8 cellular contexts compared by ENCODE assay signal in the genomic region with DNA sequence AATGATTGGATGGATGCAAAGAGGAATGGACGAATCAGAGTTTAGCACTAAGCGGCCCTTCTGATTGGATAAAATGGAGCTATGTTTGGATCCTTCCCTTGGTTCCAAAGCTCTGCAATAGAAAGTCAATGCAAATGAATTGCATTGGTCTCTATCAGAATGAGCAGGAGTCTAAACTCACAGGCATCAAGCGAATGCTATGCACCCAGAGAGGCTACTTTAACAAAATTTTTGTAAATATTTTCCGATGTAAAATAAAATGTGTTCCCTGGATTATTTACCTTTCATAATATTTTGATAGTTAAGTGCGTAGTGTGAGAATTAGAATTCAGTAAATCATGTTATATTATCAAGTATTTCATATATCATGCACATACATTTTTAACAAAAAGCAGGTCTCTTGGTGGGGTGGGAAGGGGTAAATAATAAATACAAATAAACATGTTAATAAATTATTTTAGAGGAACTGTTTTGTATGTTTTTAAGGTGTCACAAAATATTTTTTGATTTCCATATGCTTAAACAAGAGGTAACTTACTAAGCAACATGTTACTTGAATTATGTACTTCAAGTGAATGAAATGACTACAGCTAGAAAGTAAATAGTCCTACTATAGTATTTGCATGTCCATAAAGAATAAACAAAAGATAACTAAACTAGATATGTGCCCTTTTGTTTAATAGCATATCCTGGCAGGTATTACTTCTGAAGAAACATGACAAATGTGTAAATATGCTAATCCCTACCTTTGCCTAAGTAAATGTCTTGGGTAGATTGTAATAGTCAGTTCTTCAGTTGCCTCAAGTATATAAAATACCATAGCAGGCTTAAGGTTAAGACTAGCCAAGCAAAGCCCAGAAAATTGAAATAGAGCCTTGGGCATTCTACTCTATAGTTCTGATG. TPM values are rescaled to one million over a fixed set of nuclear protein-coding genes. Genes with fewer than 3 reads are reported as not detected.
A peak's percentile ranks its signal among the peaks of the same experiment; 100 is the strongest.
DNase-seq lines count a peak whose midpoint lies in the region; ATAC-seq, FAIRE-seq and TF ChIP-seq lines count a peak whose summit lies in the region.

No MANE protein-coding gene starts in this region.

- peak overlapping the region; percentile 53 for H3K4me2 ChIP-seq in DND-41 (ENCODE audit: insufficient read depth, low read length)
- peak overlapping the region; percentile 67 for H3K4me2 ChIP-seq in PC-9
- no peak overlapping the region for H3K4me2 ChIP-seq in H1 (ENCODE audit: insufficient read depth in 1 of 2, low read depth in 2 of 2, low read length in 2 of 2)
- H3K4me2 ChIP-seq in parathyroid adenoma (ENCODE audit: low read length): no peak overlapping the region

- H3K79me2 ChIP-seq in DND-41 (ENCODE audit: insufficient read depth, low read length) (peaks cover 40% of the 10 kb centered on the region), PC-9 (ENCODE audit: low read depth) (peaks cover 34% of the 10 kb centered on the region), H1 (ENCODE audit: control insufficient read depth in 1 of 2, insufficient read depth in 2 of 2, low read length in 2 of 2) (peaks cover 5 to 31% of the 10 kb centered on the region in 2 experiments; a peak in 3 of 4 replicates), parathyroid adenoma (peaks cover 19% of the 10 kb centered on the region)

- peaks cover under 1% of the 10 kb centered on the region; the same call in 1 of the 2 replicates for H3K23me2 ChIP-seq in H1 (ENCODE audit: low read depth, low read length)

- BruUV-seq in PC-9 (replicated peaks; lab: Mats Ljungman, UMichigan): no TSS peak

- H2BK20ac ChIP-seq in H1 (ENCODE audit: low read length): no peak overlapping the region

- no peaks in the 10 kb centered on the region for H3K79me1 ChIP-seq in H1 (ENCODE audit: low read depth, low read length)

- H3K36me3 ChIP-seq in DND-41 (ENCODE audit: insufficient read depth, low read length) (peaks cover 38% of the 10 kb centered on the region), PC-9 (ENCODE audit: low read depth) (peaks cover 26% of the 10 kb centered on the region), H1 (ENCODE audit: control insufficient read depth in 2 of 4, insufficient read depth in 4 of 4, low read length in 3 of 4) (peaks cover 0 to 29% (median 14%) of the 10 kb centered on the region in 4 experiments; a peak in 5 of 8 replicates), parathyroid adenoma (ENCODE audit: control insufficient read depth, insufficient read depth, low read length) (no peaks in the 10 kb centered on the region)

- peak overlapping the region in 1 of 2 experiments; percentile 22; a peak in 1 of 4 replicates for H3K4me3 ChIP-seq in DND-41 (ENCODE audit: low read depth in 1 of 2, low read length in 2 of 2)
- H3K4me3 ChIP-seq in PC-9: peak overlapping the region; percentile 34; the same call in 1 of the 2 replicates
- H3K4me3 ChIP-seq in H1 (ENCODE audit: extremely low read depth in 1 of 4, insufficient read depth in 2 of 4, low read depth in 3 of 4, low read length in 4 of 4): peak overlapping the region in 1 of 4 experiments; percentile 11; a peak in 2 of 8 replicates
- H3K4me3 ChIP-seq in parathyroid adenoma (ENCODE audit: low read depth, low read length): peak overlapping the region; percentile 99

- no peak overlapping the region for H2AK5ac ChIP-seq in H1 (ENCODE audit: low read depth, low read length)

- H2BK5ac ChIP-seq in H1 (ENCODE audit: low read depth, low read length): no peak overlapping the region

- no peak overlapping the region for H2BK12ac ChIP-seq in H1 (ENCODE audit: low read depth, low read length)

- H3K56ac ChIP-seq in H1 (replicated peaks; ENCODE audit: insufficient read length, low read depth, low read length): no peak overlapping the region

- no peak overlapping the region for H3K14ac ChIP-seq in H1 (ENCODE audit: insufficient read length)

- H3K9me3 ChIP-seq in DND-41 (ENCODE audit: insufficient read depth, low read length, severe bottlenecking): no peaks in the 10 kb centered on the region
- H3K9me3 ChIP-seq in PC-9 (ENCODE audit: insufficient read depth, low read depth): no peaks in the 10 kb centered on the region
- H3K9me3 ChIP-seq in H1 (ENCODE audit: insufficient read depth in 2 of 2, low read depth in 1 of 2, low read length in 1 of 2): no peaks in the 10 kb centered on the region
- no peaks in the 10 kb centered on the region for H3K9me3 ChIP-seq in parathyroid adenoma (ENCODE audit: control insufficient read depth, low read length)

- H3K4ac ChIP-seq in H1 (replicated peaks; ENCODE audit: insufficient read length, low read depth, low read length): no peak overlapping the region

- TF ChIP-seq POLR2A in H1 (IDR thresholded peaks at IDR 0.05; ENCODE audit: control extremely low read depth in 1 of 2, low read depth in 2 of 2, low read length in 2 of 2): no peak

- H3K18ac ChIP-seq in H1 (ENCODE audit: extremely low read depth, low read length): no peak overlapping the region

- H3K23ac ChIP-seq in H1 (ENCODE audit: insufficient read length): no peak overlapping the region

- peaks cover 61% of the 10 kb centered on the region for H3F3A ChIP-seq in PC-9 (ENCODE audit: insufficient read depth, low read depth)

- H3K4me1 ChIP-seq in DND-41 (ENCODE audit: insufficient read depth, low read length) (peaks cover 48% of the 10 kb centered on the region), PC-9 (replicated peaks; ENCODE audit: insufficient read depth) (peaks cover 62% of the 10 kb centered on the region), H1 (replicated peaks in 1 of 4; ENCODE audit: control insufficient read depth in 3 of 4, insufficient read depth in 4 of 4, low read length in 3 of 4) (peaks cover 0 to 10% (median 7%) of the 10 kb centered on the region in 4 experiments; a peak in 6 of 7 replicates), parathyroid adenoma (peaks cover 26% of the 10 kb centered on the region)

- no peak overlapping the region for H2BK15ac ChIP-seq in H1 (ENCODE audit: low read length)

- intact Hi-C loops in PC-9 (cut with micrococcal nuclease; ENCODE audit: unreplicated experiment): loop anchor here (1.0 to 10.0 kb wide), 6 partner anchors 37 to 495 kb away; a partner anchor contains a TSS

- no peak overlapping the region for H4K5ac ChIP-seq in H1 (ENCODE audit: insufficient read length, low read depth, low read length)

- H4K8ac ChIP-seq in H1 (ENCODE audit: extremely low read depth, insufficient read depth, low read length): no peak overlapping the region

- no peaks in the 10 kb centered on the region for H3K9me2 ChIP-seq in PC-9 (ENCODE audit: insufficient read depth)

- FAIRE-seq in H1 (lab: Jason Lieb, UNC): no peak

- H3K9ac ChIP-seq in DND-41 (ENCODE audit: low read depth, low read length) (peak overlapping the region; percentile 44), H1 (replicated peaks in 1 of 4; ENCODE audit: extremely low read depth in 1 of 4, low read depth in 3 of 4, low read length in 3 of 4) (no peak overlapping the region), parathyroid adenoma (no peak overlapping the region)

- H3K27ac ChIP-seq in DND-41 (ENCODE audit: low read length) (peak overlapping the region; percentile 77), PC-9 (peak overlapping the region; percentile 70; the same call in 1 of the 2 replicates), H1 (ENCODE audit: low read depth, low read length) (no peak overlapping the region), parathyroid adenoma (peak overlapping the region; percentile 98)

- WGBS in H1 (ENCODE audit: extremely low coverage in 1 of 2, insufficient coverage in 1 of 2, insufficient read length in 1 of 2, insufficient replicate concordance in 2 of 2, low coverage in 1 of 2, low lambda C conversion rate in 2 of 2, missing lambda C conversion rate in 1 of 2), 2 experiments: 18% methylated on average over 5 of the region's 5 CpGs; no CpG with 5 or more reads in 1 of the 2 experiments

- H2AFZ ChIP-seq in DND-41 (ENCODE audit: low read depth, low read length) (no peak overlapping the region), PC-9 (no peak overlapping the region), H1 (ENCODE audit: low read length) (no peak overlapping the region), parathyroid adenoma (peak overlapping the region; percentile 52)

- CTCF ChIA-PET in PC-9 (lab: Charles Lee) (interaction anchor here (0.6 to 1.0 kb wide), 4 partner anchors 75 to 1277 kb away, joined by 3 to 5 read pairs (median 4); a partner anchor contains a TSS), H1 (lab: Charles Lee; ENCODE audit: partially characterized antibody) (interaction anchor here (0.6 to 21.4 kb wide), 9 partner anchors 23 to 147 kb away, joined by 3 to 359 read pairs (median 3); a partner anchor contains a TSS)

- H2BK120ac ChIP-seq in H1 (replicated peaks; ENCODE audit: low read depth, low read length): no peak overlapping the region

- TF ChIP-seq RAD21 in H1 (IDR thresholded peaks at IDR 0.05 in 1 of 2, conservative IDR thresholded peaks at IDR 0.05 in 1 of 2; ENCODE audit: low read depth in 2 of 2, low read length in 2 of 2): no peak

- H4K91ac ChIP-seq in H1 (replicated peaks; ENCODE audit: insufficient read length, low read length): no peak overlapping the region

- no peak for TF ChIP-seq EP300 in H1 (IDR thresholded peaks at IDR 0.05; ENCODE audit: borderline replicate concordance in 1 of 2, low read depth in 2 of 2, low read length in 2 of 2)

- no peak for DNase-seq in DND-41
- DNase-seq in PC-9: no peak
- no peak for DNase-seq in H1 (ENCODE audit: low read depth in 1 of 2, low spot score in 2 of 2)
- DNase-seq in NOMO-1 treated with dmso at 0.1 percent for 144 hours (lab: John Stamatoyannopoulos, UW; ENCODE audit: unreplicated experiment): no peak
- DNase-seq in GM10266 (ENCODE audit: extremely low spot score): no peak
- no peak for DNase-seq in iPS-NIHi7 (ENCODE audit: extremely low spot score)

- POLR2A ChIA-PET in PC-9 (lab: Charles Lee; ENCODE audit: unreplicated experiment) (interaction anchor here (0.5 to 1.0 kb wide), 43 partner anchors 15 to 1900 kb away, joined by 3 to 31 read pairs (median 4); a partner anchor contains a TSS), H1 (lab: Charles Lee; ENCODE audit: partially characterized antibody) (interaction anchor here (0.6 to 8.5 kb wide), 94 partner anchors 11 to 1506 kb away, joined by 3 to 425 read pairs (median 4); a partner anchor contains a TSS)

- TF ChIP-seq CTCF in DND-41 (IDR thresholded peaks at IDR 0.05; ENCODE audit: borderline replicate concordance, extremely low read depth, low read length, poor library complexity, severe bottlenecking) (no peak), PC-9 (conservative IDR thresholded peaks at IDR 0.05) (no peak), H1 (IDR thresholded peaks at IDR 0.05; ENCODE audit: control extremely low read depth in 1 of 3, insufficient read depth in 1 of 3, low read depth in 1 of 3, low read length in 3 of 3) (no peak), parathyroid adenoma (IDR thresholded peaks at IDR 0.05) (no peak), GM10266 (IDR thresholded peaks at IDR 0.05; ENCODE audit: control insufficient read depth, insufficient read depth, low read depth, missing control alignments) (no peak)

- H3K27me3 ChIP-seq in DND-41 (ENCODE audit: insufficient read depth, low read length, poor library complexity): no peaks in the 10 kb centered on the region
- no peaks in the 10 kb centered on the region for H3K27me3 ChIP-seq in PC-9 (ENCODE audit: insufficient read depth, low read depth)
- H3K27me3 ChIP-seq in H1 (replicated peaks in 1 of 4; ENCODE audit: control insufficient read depth in 3 of 4, extremely low read depth in 1 of 4, insufficient read depth in 3 of 4, low read length in 3 of 4): no peaks in the 10 kb centered on the region
- H3K27me3 ChIP-seq in parathyroid adenoma (ENCODE audit: control insufficient read depth, insufficient read depth, low read length): no peaks in the 10 kb centered on the region

- no peak for ATAC-seq in DND-41 (ENCODE audit: insufficient read depth, low read depth)
- ATAC-seq in GM19328 (IDR thresholded peaks at IDR 0.05; ENCODE audit: unreplicated experiment): no peak

- peaks cover 39% of the 10 kb centered on the region for H4K20me1 ChIP-seq in DND-41 (ENCODE audit: insufficient read depth, low read length)
- H4K20me1 ChIP-seq in PC-9 (ENCODE audit: insufficient read depth): peaks cover 35% of the 10 kb centered on the region
- H4K20me1 ChIP-seq in H1 (replicated peaks in 1 of 2; ENCODE audit: control insufficient read depth in 1 of 2, insufficient read depth in 2 of 2, low read length in 2 of 2): peaks cover 10 to 12% of the 10 kb centered on the region in 2 experiments

RNA-seq across cellular contexts. Expression of a gene that starts 4.4 kb away (rescaled TPM):
- total RNA-seq in PC-9 (2021): 25.3 and 27.8 TPM in 2 replicates
- total RNA-seq in H1 (2021; fragmentation: NEBNext Ultra II Directional; extraction: Animal tissue kit (Norgen Biotek cat#: 25700)): 33.0 and 33.3 TPM in 2 replicates
- polyA plus RNA-seq in H1 (2011; rRNA removed): 24.2 and 28.9 TPM in 2 replicates
- 25.1 TPM for polyA plus RNA-seq in H1 (2011; cell fraction: cytosol; rRNA removed)
- polyA plus RNA-seq in H1 (2011; cell fraction: nucleus; rRNA removed): 45.5 TPM
- polyA plus RNA-seq in H1 (2012, experiment 1 of 2): 22.6 to 27.0 TPM (median 24.8 TPM) in 4 replicates
- 14.6 TPM for polyA plus RNA-seq in H1 (2012, experiment 2 of 2)
- polyA plus RNA-seq in H1 (2013, experiment 1 of 2): 19.3 TPM
- polyA plus RNA-seq in H1 (2013, experiment 2 of 2): 19.1 TPM
- 52.1 and 62.7 TPM in 2 replicates for polyA minus RNA-seq in H1 (2011; rRNA and poly(A)+ RNA removed)
- 38.1 TPM for polyA minus RNA-seq in H1 (2011; cell fraction: cytosol; rRNA and poly(A)+ RNA removed)
- 75.4 TPM for polyA minus RNA-seq in H1 (2011; cell fraction: nucleus; rRNA and poly(A)+ RNA removed)

RNA-seq across cellular contexts. Expression of a gene that starts 15.2 kb away (rescaled TPM):
- 12.7 and 12.8 TPM in 2 replicates for total RNA-seq in PC-9 (2021)
- total RNA-seq in H1 (2021; fragmentation: NEBNext Ultra II Directional; extraction: Animal tissue kit (Norgen Biotek cat#: 25700)): 31.0 and 34.1 TPM in 2 replicates
- 47.9 and 65.5 TPM in 2 replicates for polyA plus RNA-seq in H1 (2011; rRNA removed)
- polyA plus RNA-seq in H1 (2011; cell fraction: cytosol; rRNA removed): 44.5 TPM
- polyA plus RNA-seq in H1 (2011; cell fraction: nucleus; rRNA removed): 55.8 TPM
- polyA plus RNA-seq in H1 (2012, experiment 1 of 2): 16.4 to 35.1 TPM (median 32.3 TPM) in 4 replicates
- 35.2 TPM for polyA plus RNA-seq in H1 (2012, experiment 2 of 2)
- 21.9 TPM for polyA plus RNA-seq in H1 (2013, experiment 1 of 2)
- 20.6 TPM for polyA plus RNA-seq in H1 (2013, experiment 2 of 2)
- 12.2 and 12.8 TPM in 2 replicates for polyA minus RNA-seq in H1 (2011; rRNA and poly(A)+ RNA removed)
- polyA minus RNA-seq in H1 (2011; cell fraction: cytosol; rRNA and poly(A)+ RNA removed): 20.1 TPM
- 19.5 TPM for polyA minus RNA-seq in H1 (2011; cell fraction: nucleus; rRNA and poly(A)+ RNA removed)

RNA-seq across cellular contexts. Expression of a gene that starts 59.0 kb away (rescaled TPM):
- total RNA-seq in PC-9 (2021): 448 and 461 TPM in 2 replicates
- total RNA-seq in H1 (2021; fragmentation: NEBNext Ultra II Directional; extraction: Animal tissue kit (Norgen Biotek cat#: 25700)): 5.4 and 5.6 TPM in 2 replicates
- polyA plus RNA-seq in H1 (2011; rRNA removed): 5.2 and 8.4 TPM in 2 replicates
- 3.5 TPM for polyA plus RNA-seq in H1 (2011; cell fraction: cytosol; rRNA removed)
- 12.3 TPM for polyA plus RNA-seq in H1 (2011; cell fraction: nucleus; rRNA removed)
- polyA plus RNA-seq in H1 (2012, experiment 1 of 2): 4.4 to 8.2 TPM (median 6.4 TPM) in 4 replicates
- polyA plus RNA-seq in H1 (2012, experiment 2 of 2): 5.0 TPM
- polyA plus RNA-seq in H1 (2013, experiment 1 of 2): 10.2 TPM
- polyA plus RNA-seq in H1 (2013, experiment 2 of 2): 7.5 TPM
- 7.9 and 8.0 TPM in 2 replicates for polyA minus RNA-seq in H1 (2011; rRNA and poly(A)+ RNA removed)
- polyA minus RNA-seq in H1 (2011; cell fraction: cytosol; rRNA and poly(A)+ RNA removed): 7.6 TPM
- 6.2 TPM for polyA minus RNA-seq in H1 (2011; cell fraction: nucleus; rRNA and poly(A)+ RNA removed)

Comparison
In these comparisons a context has a peak if more than half of its experiments do, and no peak if none do; other contexts are left out.
1. H3K4me2 ChIP-seq: peak in DND-41 (single experiment) and PC-9 (single experiment); none in H1 (0 of 2) and parathyroid adenoma (single experiment).
2. RNA of a gene that starts 59.0 kb away (total RNA-seq): 448 to 461 TPM in PC-9; 5.4 to 5.6 TPM in H1; every median in the first group is over 10 times any median in the second.